ENCODE assay signal across 20 cellular contexts in genomic region chr14:74517731-74518130, GRCh38. TPM values are rescaled to one million over a fixed set of nuclear protein-coding genes. Genes with fewer than 3 reads are reported as not detected.
DNase-seq lines count a peak whose midpoint lies in the region; ATAC-seq and TF ChIP-seq lines count a peak whose summit lies in the region.
"Had no signal": no experiment of that assay in that cellular context is flagged by ENCODE, and none has a peak within 500 bp of the region (broad histone marks: within the 10 kb centered on the region; RNA-seq: fewer than 3 reads in every experiment).

No MANE protein-coding gene starts in this region.

- dilution Hi-C loops in IMR-90 (cut with HindIII; ENCODE audit: low sequenced_read_pairs, unreplicated experiment): no loop called here

- CTCF ChIA-PET in IMR-90 (lab: Yijun Ruan, JAX) (no interaction called here), Caco-2 (lab: Charles Lee) (no interaction called here)

- no TSS peak for BruUV-seq in IMR-90 (replicated peaks; lab: Mats Ljungman, UMichigan)
- BruUV-seq in Caco-2 (replicated peaks; lab: Mats Ljungman, UMichigan): no TSS peak

- intact Hi-C loops in IMR-90 (cut with micrococcal nuclease): no loop called here
- intact Hi-C loops in posterior vena cava (cut with DNase I): no loop called here
- intact Hi-C loops in Caco-2 (cut with micrococcal nuclease; ENCODE audit: unreplicated experiment): no loop called here

- no peak overlapping the region for H2BK15ac ChIP-seq in IMR-90 (ENCODE audit: low read depth, low read length)

- no peak overlapping the region for H2BK20ac ChIP-seq in IMR-90 (ENCODE audit: low read depth, low read length)

- no peak for TF ChIP-seq POLR2A in IMR-90 (IDR thresholded peaks at IDR 0.05; ENCODE audit: low read depth, low read length)

- no peak overlapping the region for H3K14ac ChIP-seq in IMR-90 (replicated peaks; ENCODE audit: low read depth, low read length)

- ATAC-seq in IMR-90 (ENCODE audit: low read depth) (no peak), GM18868 (IDR thresholded peaks at IDR 0.05; ENCODE audit: unreplicated experiment) (no peak), HG02973 (IDR thresholded peaks at IDR 0.05; ENCODE audit: unreplicated experiment) (no peak)
- ATAC-seq: Panc1, T-cell had no signal

- H3K4me3 ChIP-seq in IMR-90 (ENCODE audit: insufficient read depth, low read depth, low read length): no peak overlapping the region
- H3K4me3 ChIP-seq in Caco-2 (ENCODE audit: low read depth, low read length): no peak overlapping the region
- H3K4me3 ChIP-seq: SJCRH30 had no signal

- peaks cover 30% of the 10 kb centered on the region for H3K9me1 ChIP-seq in IMR-90 (ENCODE audit: insufficient read depth, low read length)

- H3K36me3 ChIP-seq in IMR-90 (ENCODE audit: control insufficient read depth, insufficient read depth, low read length) (peaks cover 16% of the 10 kb centered on the region), Caco-2 (ENCODE audit: control insufficient read depth, insufficient read depth, low read length) (no peaks in the 10 kb centered on the region)
- H3K36me3 ChIP-seq: SJCRH30 had no signal

- no peak overlapping the region for H3K4ac ChIP-seq in IMR-90 (ENCODE audit: low read depth, low read length)

- H3K9ac ChIP-seq in IMR-90 (ENCODE audit: low read depth, low read length): no peak overlapping the region

- peaks cover 17% of the 10 kb centered on the region for H3K4me1 ChIP-seq in IMR-90 (ENCODE audit: control insufficient read depth, insufficient read depth, low read length)
- H3K4me1 ChIP-seq in Caco-2: no peaks in the 10 kb centered on the region
- H3K4me1 ChIP-seq: SJCRH30 had no signal

- H2AFZ ChIP-seq in IMR-90 (replicated peaks; ENCODE audit: low read length, poor library complexity): no peak overlapping the region

- peak overlapping the region; percentile 63 for H2AK9ac ChIP-seq in IMR-90 (replicated peaks; ENCODE audit: low read depth, low read length, poor library complexity)

- no peak for TF ChIP-seq CTCF in IMR-90 (conservative IDR thresholded peaks at IDR 0.05; ENCODE audit: low read depth, low read length)
- no peak for TF ChIP-seq CTCF in Caco-2 (IDR thresholded peaks at IDR 0.05; ENCODE audit: insufficient read depth in 1 of 2, low read depth in 1 of 2, low read length in 1 of 2, severe bottlenecking in 1 of 2, unreplicated experiment in 1 of 2)

- no peaks in the 10 kb centered on the region for H3K9me3 ChIP-seq in IMR-90 (ENCODE audit: control insufficient read depth, insufficient read depth, low read length)
- H3K9me3 ChIP-seq in Caco-2: no peaks in the 10 kb centered on the region
- H3K9me3 ChIP-seq: SJCRH30 had no signal

- H3K23ac ChIP-seq in IMR-90 (ENCODE audit: low read depth, low read length): no peak overlapping the region

- no peak overlapping the region for H3K56ac ChIP-seq in IMR-90 (ENCODE audit: extremely low read depth, insufficient read depth, low read length)

- no peaks in the 10 kb centered on the region for H3K9me3 Mint-ChIP-seq in Caco-2 (ENCODE audit: unreplicated experiment)
- H3K9me3 Mint-ChIP-seq: CD14-positive monocyte, H9, HFFc6, T-cell had no signal

- no peak overlapping the region for H3K18ac ChIP-seq in IMR-90 (ENCODE audit: low read depth, low read length)

- no peak overlapping the region for H4K5ac ChIP-seq in IMR-90 (ENCODE audit: low read depth, low read length)

- H3K4me2 ChIP-seq in IMR-90 (ENCODE audit: low read depth, low read length): no peak overlapping the region

- H3K4me3 Mint-ChIP-seq in Caco-2 (ENCODE audit: unreplicated experiment): no peak overlapping the region
- H3K4me3 Mint-ChIP-seq: CD14-positive monocyte, H9, HFFc6, IgD-negative memory B cell, T-cell had no signal

- H2BK5ac ChIP-seq in IMR-90 (ENCODE audit: low read depth, low read length, poor library complexity, severe bottlenecking): no peak overlapping the region

- no peak overlapping the region for H3K27ac ChIP-seq in IMR-90 (ENCODE audit: insufficient read depth, low read length)
- H3K27ac ChIP-seq in epithelial cell of prostate: peak overlapping the region; percentile 19
- H3K27ac ChIP-seq: 22Rv1, HL-60, SJCRH30 had no signal

- in situ Hi-C loops in IMR-90 (cut with MboI; ENCODE audit: low sequenced_read_pairs): no loop called here

- no peak overlapping the region for H4K91ac ChIP-seq in IMR-90 (ENCODE audit: insufficient read depth, low read depth, low read length)

- DNase-seq in DMS53 (lab: John Stamatoyannopoulos, UW) (peak; percentile 16), DMS53 treated with DMSO at 0.1 percent for 48 hours (lab: John Stamatoyannopoulos, UW; ENCODE audit: unreplicated experiment) (no peak), IMR-90 (no peak), epithelial cell of prostate (ENCODE audit: low read depth, low spot score) (no peak), posterior vena cava (ENCODE audit: low spot score) (peak; percentile 65), Caco-2 (no peak)
- DNase-seq: H9, HFFc6, NCI-H1694, NCI-H2081, NCI-H748 treated with DMSO at 0.1 percent for 48 hours, SJCRH30, T-cell had no signal

- H3K27me3 ChIP-seq in IMR-90 (ENCODE audit: control insufficient read depth, insufficient read depth, low read length) (no peaks in the 10 kb centered on the region), Caco-2 (replicated peaks; ENCODE audit: control insufficient read depth, insufficient read depth, low read length) (no peaks in the 10 kb centered on the region)
- H3K27me3 ChIP-seq: SJCRH30 had no signal

- POLR2A ChIA-PET in IMR-90 (lab: Charles Lee; ENCODE audit: unreplicated experiment) (no interaction called here), Caco-2 (lab: Charles Lee) (no interaction called here)

- no peak overlapping the region for H4K8ac ChIP-seq in IMR-90 (ENCODE audit: low read depth in 2 of 2, low read length in 2 of 2)

- no peaks in the 10 kb centered on the region for H3K36me3 Mint-ChIP-seq in Caco-2 (ENCODE audit: insufficient read depth, unreplicated experiment)
- H3K36me3 Mint-ChIP-seq: CD14-positive monocyte, IgD-negative memory B cell, T-cell had no signal

- peaks cover 0 to 7% of the 10 kb centered on the region in 2 experiments; a peak in 1 of 4 replicates for H3K79me1 ChIP-seq in IMR-90 (ENCODE audit: low read depth in 1 of 2, low read length in 2 of 2)

- H4K20me1 ChIP-seq in IMR-90 (ENCODE audit: insufficient read depth, low read length): no peaks in the 10 kb centered on the region

- no peak overlapping the region for H2AK5ac ChIP-seq in IMR-90 (ENCODE audit: low read depth, low read length)

- no peak overlapping the region for H2BK120ac ChIP-seq in IMR-90 (ENCODE audit: low read depth, low read length)

- H3K27me3 Mint-ChIP-seq in Caco-2 (ENCODE audit: insufficient read depth, unreplicated experiment): peaks cover 4% of the 10 kb centered on the region

- no peaks in the 10 kb centered on the region for H3K4me1 Mint-ChIP-seq in Caco-2 (ENCODE audit: low read depth, unreplicated experiment)

- WGBS in IMR-90 (ENCODE audit: extremely low coverage in 2 of 2, insufficient read length in 1 of 2), 2 experiments: 93% methylated on average over 1 of the region's 4 CpGs; no CpG with 5 or more reads in 1 of the 2 experiments

- H3K27ac Mint-ChIP-seq in Caco-2 (ENCODE audit: unreplicated experiment): no peak overlapping the region
- H3K27ac Mint-ChIP-seq: CD14-positive monocyte, H9, IgD-negative memory B cell, T-cell had no signal

- no peak for TF ChIP-seq RAD21 in IMR-90 (IDR thresholded peaks at IDR 0.05; ENCODE audit: low read length)

TF ChIP-seq in IMR-90, 13 proteins besides CTCF, POLR2A, EP300 and RAD21 (continues in another document):
- no peak for TF ChIP-seq MAFK (IDR thresholded peaks at IDR 0.05; ENCODE audit: low read depth, low read length)
- TF ChIP-seq FOS (IDR thresholded peaks at IDR 0.05; ENCODE audit: low read depth, low read length): no peak
- TF ChIP-seq, protein P1, sequence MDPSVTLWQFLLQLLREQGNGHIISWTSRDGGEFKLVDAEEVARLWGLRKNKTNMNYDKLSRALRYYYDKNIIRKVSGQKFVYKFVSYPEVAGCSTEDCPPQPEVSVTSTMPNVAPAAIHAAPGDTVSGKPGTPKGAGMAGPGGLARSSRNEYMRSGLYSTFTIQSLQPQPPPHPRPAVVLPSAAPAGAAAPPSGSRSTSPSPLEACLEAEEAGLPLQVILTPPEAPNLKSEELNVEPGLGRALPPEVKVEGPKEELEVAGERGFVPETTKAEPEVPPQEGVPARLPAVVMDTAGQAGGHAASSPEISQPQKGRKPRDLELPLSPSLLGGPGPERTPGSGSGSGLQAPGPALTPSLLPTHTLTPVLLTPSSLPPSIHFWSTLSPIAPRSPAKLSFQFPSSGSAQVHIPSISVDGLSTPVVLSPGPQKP (IDR thresholded peaks at IDR 0.05; ENCODE audit: borderline replicate concordance, low read depth, low read length): no peak
- TF ChIP-seq RFX5 (IDR thresholded peaks at IDR 0.05; ENCODE audit: low read depth, low read length): no peak
- no peak for TF ChIP-seq RCOR1 (IDR thresholded peaks at IDR 0.05; ENCODE audit: insufficient replicate concordance, low read length)
- no peak for TF ChIP-seq SMC3 (IDR thresholded peaks at IDR 0.05; ENCODE audit: low read depth, low read length)
- no peak for TF ChIP-seq CHD1 (IDR thresholded peaks at IDR 0.05; ENCODE audit: low read depth, low read length)
- TF ChIP-seq NFE2L2 (IDR thresholded peaks at IDR 0.05; ENCODE audit: low read depth, low read length): no peak
- no peak for TF ChIP-seq USF2 (IDR thresholded peaks at IDR 0.05; ENCODE audit: low read depth, low read length)
- no peak for TF ChIP-seq BHLHE40 (IDR thresholded peaks at IDR 0.05; ENCODE audit: low read depth, low read length)
- no peak for TF ChIP-seq CEBPB (IDR thresholded peaks at IDR 0.05; ENCODE audit: low read depth, low read length)
- TF ChIP-seq MAZ (IDR thresholded peaks at IDR 0.05; ENCODE audit: borderline replicate concordance, low read depth, low read length): no peak

RNA-seq across cellular contexts. Expression of gene ISCA2, which starts 24.2 kb away (rescaled TPM):
- total RNA-seq in IMR-90 (2012; rRNA removed): 5.4 and 9.2 TPM in 2 replicates
- 25.7 and 25.8 TPM in 2 replicates for polyA plus RNA-seq in IMR-90 (2012; rRNA removed)
- polyA plus RNA-seq in IMR-90 (2012; cell fraction: cytosol; rRNA removed): 2.7 and 5.1 TPM in 2 replicates
- polyA plus RNA-seq in IMR-90 (2012; cell fraction: nucleus; rRNA removed; ENCODE audit: low replicate concordance): 1.3 and 5.5 TPM in 2 replicates
- 10 to 100 TPM in 1 of 2 donors, 1 to 10 TPM in 1; 9.3 to 12.9 TPM for total RNA-seq in posterior vena cava
- 28.5 and 33.0 TPM in 2 replicates for total RNA-seq in Caco-2 (2022)

RNA-seq across cellular contexts. Expression of gene NPC2, which starts 24.6 kb away (rescaled TPM):
- 123 and 210 TPM in 2 replicates for total RNA-seq in IMR-90 (2012; rRNA removed)
- polyA plus RNA-seq in IMR-90 (2012; rRNA removed): 272 and 273 TPM in 2 replicates
- 197 and 369 TPM in 2 replicates for polyA plus RNA-seq in IMR-90 (2012; cell fraction: cytosol; rRNA removed)
- polyA plus RNA-seq in IMR-90 (2012; cell fraction: nucleus; rRNA removed; ENCODE audit: low replicate concordance): 66.2 and 72.0 TPM in 2 replicates
- 100 to 1,000 TPM; 147 to 224 TPM for total RNA-seq in posterior vena cava
- total RNA-seq in Caco-2 (2022): 242 and 291 TPM in 2 replicates

Comparison
In these comparisons a context has a peak if more than half of its experiments do, and no peak if none do; other contexts are left out.
1. DNase-seq: peak in DMS53 (single experiment) and posterior vena cava (single experiment); none in DMS53 treated with DMSO at 0.1 percent for 48 hours (single experiment), IMR-90 (single experiment), epithelial cell of prostate (single experiment) and Caco-2 (0 of 2).